Comparison of ENCODE assay signal across 12 cellular contexts in genomic region chr10:5818894-5819293, GRCh38. TPM values are rescaled to one million over a fixed set of nuclear protein-coding genes. Genes with fewer than 3 reads are reported as not detected.
DNase-seq lines count a peak whose midpoint lies in the region; ATAC-seq, FAIRE-seq and TF ChIP-seq lines count a peak whose summit lies in the region.
"Had no signal": no experiment of that assay in that cellular context is flagged by ENCODE, and none has a peak within 500 bp of the region (broad histone marks: within the 10 kb centered on the region; RNA-seq: fewer than 3 reads in every experiment).

No MANE protein-coding gene starts in this region.

- no peaks in the 10 kb centered on the region for H3K27me3 Mint-ChIP-seq in chondrocyte (ENCODE audit: low read depth)
- H3K27me3 Mint-ChIP-seq: activated CD4-positive, alpha-beta T cell treated with anti-CD3 and anti-CD28 coated beads, Interleukin-2, amount 10 ng/mL, durations not matched to agents 7 days and 5 days; activated naive CD4-positive, alpha-beta T cell treated with anti-CD3 and anti-CD28 coated beads, Interleukin-2, amount 10 ng/mL, durations not matched to agents 7 days and 5 days had no signal

- 0 out of 22 replicates have a peak overlapping the region, but pooled peaks of 1 of the 11 experiments have one; percentile 1 for H3K27ac ChIP-seq in BLaER1 treated with 17β-estradiol and CSF1 and Interleukin-3, amounts not matched to agents 10 nM and 100 nM
- no peak overlapping the region for H3K27ac ChIP-seq in brain microvascular endothelial cell

- TF ChIP-seq CTCF in chondrocyte (IDR thresholded peaks at IDR 0.05) (no peak), brain microvascular endothelial cell (IDR thresholded peaks at IDR 0.05; ENCODE audit: low read depth, low read length, missing control alignments) (no peak)

- no peak for TF ChIP-seq POLR2A in H54 (IDR thresholded peaks at IDR 0.05; ENCODE audit: low read depth, low read length)

- in situ Hi-C loops in brain microvascular endothelial cell (cut with HindIII; ENCODE audit: low pct_ligation_motif_present, low sequenced_read_pairs): no loop called here

- H3K9ac ChIP-seq in BLaER1 treated with 17β-estradiol and CSF1 and Interleukin-3, amounts not matched to agents 10 nM and 100 nM: no peak overlapping the region

- peak overlapping the region; percentile 3 to 98 (median 61); a peak in 14 of 22 replicates for H3K4me2 ChIP-seq in BLaER1 treated with 17β-estradiol and CSF1 and Interleukin-3, amounts not matched to agents 10 nM and 100 nM

- no peaks in the 10 kb centered on the region; a peak in 1 of 22 replicates for H3K36me3 ChIP-seq in BLaER1 treated with 17β-estradiol and CSF1 and Interleukin-3, amounts not matched to agents 10 nM and 100 nM
- H3K36me3 ChIP-seq in brain microvascular endothelial cell (replicated peaks): no peaks in the 10 kb centered on the region

- H3K27ac Mint-ChIP-seq in chondrocyte (ENCODE audit: unreplicated experiment): no peak overlapping the region
- H3K27ac Mint-ChIP-seq: activated CD4-positive, alpha-beta T cell treated with anti-CD3 and anti-CD28 coated beads, Interleukin-2, amount 10 ng/mL, durations not matched to agents 7 days and 5 days; activated naive CD4-positive, alpha-beta T cell treated with anti-CD3 and anti-CD28 coated beads, Interleukin-2, amount 10 ng/mL, durations not matched to agents 7 days and 5 days had no signal

- no peaks in the 10 kb centered on the region for H3K27me3 ChIP-seq in BLaER1 treated with 17β-estradiol and CSF1 and Interleukin-3, amounts not matched to agents 10 nM and 100 nM
- no peaks in the 10 kb centered on the region for H3K27me3 ChIP-seq in brain microvascular endothelial cell (replicated peaks)

- H4K20me1 ChIP-seq in BLaER1 treated with 17β-estradiol and CSF1 and Interleukin-3, amounts not matched to agents 10 nM and 100 nM: no peaks in the 10 kb centered on the region

- no peak overlapping the region for H3K4me3 Mint-ChIP-seq in chondrocyte (ENCODE audit: unreplicated experiment)
- H3K4me3 Mint-ChIP-seq: activated CD4-positive, alpha-beta T cell treated with anti-CD3 and anti-CD28 coated beads, Interleukin-2, amount 10 ng/mL, durations not matched to agents 7 days and 5 days; activated naive CD4-positive, alpha-beta T cell treated with anti-CD3 and anti-CD28 coated beads, Interleukin-2, amount 10 ng/mL, durations not matched to agents 7 days and 5 days had no signal

- no peak overlapping the region for H3K4me3 ChIP-seq in BLaER1 treated with 17β-estradiol and CSF1 and Interleukin-3, amounts not matched to agents 10 nM and 100 nM
- H3K4me3 ChIP-seq in brain microvascular endothelial cell (ENCODE audit: low read depth, low read length): no peak overlapping the region
- H3K4me3 ChIP-seq: skin epidermis had no signal

- H3K9me3 ChIP-seq in BLaER1 treated with 17β-estradiol and CSF1 and Interleukin-3, amounts not matched to agents 10 nM and 100 nM (replicated peaks in 1 of 11): no peaks in the 10 kb centered on the region

- FAIRE-seq in H54 (lab: Jason Lieb, UNC): no peak

- peaks cover 9% of the 10 kb centered on the region for H3K4me1 Mint-ChIP-seq in chondrocyte (ENCODE audit: low read depth)

- no peaks in the 10 kb centered on the region for H3K36me3 Mint-ChIP-seq in chondrocyte (ENCODE audit: low read depth)
- H3K36me3 Mint-ChIP-seq: activated naive CD4-positive, alpha-beta T cell treated with anti-CD3 and anti-CD28 coated beads, Interleukin-2, amount 10 ng/mL, durations not matched to agents 7 days and 5 days had no signal

- H3K9me3 Mint-ChIP-seq in chondrocyte (ENCODE audit: low read depth): no peaks in the 10 kb centered on the region
- H3K9me3 Mint-ChIP-seq: activated CD4-positive, alpha-beta T cell treated with anti-CD3 and anti-CD28 coated beads, Interleukin-2, amount 10 ng/mL, durations not matched to agents 7 days and 5 days had no signal

- H3K4me1 ChIP-seq in BLaER1 treated with 17β-estradiol and CSF1 and Interleukin-3, amounts not matched to agents 10 nM and 100 nM: peaks cover 50 to 56% (median 52%) of the 10 kb centered on the region in 10 experiments

- DNase-seq in chondrocyte (ENCODE audit: low spot score) (peak; percentile 52), H54 (ENCODE audit: insufficient read length, low spot score) (no peak), brain microvascular endothelial cell (no peak), NCI-H1436 treated with DMSO at 0.1 percent for 48 hours (lab: John Stamatoyannopoulos, UW) (no peak)
- DNase-seq: activated CD4-positive, alpha-beta T cell treated with anti-CD3 and anti-CD28 coated beads, Interleukin-2, amount 10 ng/mL, durations not matched to agents 7 days and 5 days; activated naive CD4-positive, alpha-beta T cell treated with anti-CD3 and anti-CD28 coated beads, Interleukin-2, amount 10 ng/mL, durations not matched to agents 7 days and 5 days; NCI-H2029 had no signal

- ATAC-seq in GM19372 (IDR thresholded peaks at IDR 0.05; ENCODE audit: low read depth, unreplicated experiment) (peak; percentile 35), HG03039 (IDR thresholded peaks at IDR 0.05; ENCODE audit: unreplicated experiment) (peak; percentile 40), HG03520 (IDR thresholded peaks at IDR 0.05; ENCODE audit: unreplicated experiment) (no peak)

RNA-seq across cellular contexts. Expression of gene GDI2, which starts 5.7 kb away (rescaled TPM):
- total RNA-seq in chondrocyte: 254 to 259 TPM (median 256 TPM) in 3 replicates
